8 cellular contexts compared by ENCODE assay signal in the genomic region with DNA sequence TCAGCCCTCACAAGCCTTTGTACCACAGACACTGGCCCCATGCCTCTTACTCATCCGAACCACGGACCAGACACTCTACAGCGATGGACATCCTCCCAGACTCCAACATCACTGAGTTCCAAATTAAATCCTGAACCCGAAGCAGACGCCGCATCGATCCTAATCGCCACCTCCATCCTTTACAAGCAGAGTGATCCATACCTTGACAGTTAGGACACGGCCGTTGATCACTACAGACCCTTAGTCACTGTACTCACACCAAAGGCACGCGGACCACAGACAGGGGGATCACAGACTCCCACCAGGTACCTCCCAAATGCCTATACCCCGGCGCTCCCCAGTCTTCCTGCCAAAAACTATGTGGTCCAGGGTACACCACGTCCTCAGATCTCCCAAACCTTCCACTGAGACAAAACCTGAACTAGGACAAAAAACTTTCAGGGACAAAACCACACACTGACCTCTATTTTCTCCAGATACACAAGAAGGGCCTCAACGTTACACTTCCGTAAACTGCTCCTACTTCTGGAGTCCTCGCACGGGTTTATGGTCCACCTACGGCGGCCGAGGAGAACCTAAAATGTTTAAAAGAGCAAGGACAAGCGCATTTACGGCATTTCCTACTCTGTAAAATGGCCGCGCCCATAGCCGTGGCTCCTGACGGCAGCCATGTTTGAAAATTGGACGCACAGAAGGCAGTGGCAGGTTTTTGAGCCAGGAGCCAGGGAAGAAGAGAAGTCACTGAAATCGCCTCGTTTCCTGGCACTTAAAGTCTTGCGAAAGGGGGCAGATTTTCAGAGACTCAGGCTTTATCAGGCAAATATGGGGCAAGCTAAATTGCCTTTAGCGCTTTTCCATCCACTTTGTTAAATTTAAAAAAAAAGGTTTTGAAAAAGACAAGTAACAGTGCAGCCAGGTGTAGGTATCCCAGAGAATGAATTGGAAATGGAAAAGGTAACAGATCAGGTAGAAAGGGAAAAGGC. TPM values are rescaled to one million over a fixed set of nuclear protein-coding genes. Genes with fewer than 3 reads are reported as not detected.
A peak's percentile ranks its signal among the peaks of the same experiment; 100 is the strongest.
DNase-seq lines count a peak whose midpoint lies in the region; ATAC-seq and TF ChIP-seq lines count a peak whose summit lies in the region.

Gene ZNF350 (minus strand): TSS at position 532 of the 983 bp plus-strand sequence. CDS start 12,480 bp downstream, outside the sequence.

- H3K27ac Mint-ChIP-seq in activated naive CD4-positive, alpha-beta T cell treated with anti-CD3 and anti-CD28 coated beads, Interleukin-2, amount 50 U/mL, for 72 hours: peak within 1 kb of the TSS; percentile 88 to 90

- WGBS in SK-N-SH (ENCODE audit: low lambda C conversion rate): 7% methylated on average over 27 of the region's 33 CpGs
- 2% methylated on average over 33 of the region's 33 CpGs for WGBS in suprapubic skin

- DNase-seq in DMS 273 treated with DMSO at 0.1 percent for 48 hours (lab: John Stamatoyannopoulos, UW) (peak; percentile 83), M059J (ENCODE audit: low read depth) (peak; percentile 94), SK-N-SH (peak; percentile 79), glomerular endothelial cell (ENCODE audit: extremely low read depth, low read depth, low spot score) (peak; percentile 80), occipital lobe (lab: John Stamatoyannopoulos, UW) (peak; percentile 87), suprapubic skin (ENCODE audit: low spot score in 2 of 2) (peak; percentile 93)
- DNase-seq in activated naive CD4-positive, alpha-beta T cell treated with anti-CD3 and anti-CD28 coated beads, Interleukin-2, amount 50 U/mL, for 72 hours (ENCODE audit: low spot score in 2 of 2): peak; percentile 76

- peaks cover 34 to 56% of the 10 kb centered on the region in 2 donors for H3K9me3 Mint-ChIP-seq in activated naive CD4-positive, alpha-beta T cell treated with anti-CD3 and anti-CD28 coated beads, Interleukin-2, amount 50 U/mL, for 72 hours

- H3K4me1 ChIP-seq in SK-N-SH (ENCODE audit: control insufficient read depth in 1 of 2, insufficient read depth in 2 of 2, low read depth in 1 of 2, low read length in 1 of 2): peaks cover 0 to 6% of the 10 kb centered on the region in 2 experiments; a peak in 1 of 4 replicates
- H3K4me1 ChIP-seq in suprapubic skin: peaks cover 19% of the 10 kb centered on the region

- peak within 1 kb of the TSS; percentile 77 for H3K4me2 ChIP-seq in SK-N-SH

- peak within 1 kb of the TSS; percentile 90 for H3K9ac ChIP-seq in SK-N-SH

- H3K36me3 ChIP-seq in SK-N-SH (replicated peaks in 1 of 2; ENCODE audit: control insufficient read depth in 1 of 2, insufficient read depth in 2 of 2, low read length in 1 of 2) (peaks cover 0 to 28% of the 10 kb centered on the region in 2 experiments), suprapubic skin (peaks cover 4% of the 10 kb centered on the region)

- TF ChIP-seq CTCF in SK-N-SH (IDR thresholded peaks at IDR 0.05) (no peak), suprapubic skin (IDR thresholded peaks at IDR 0.05) (no peak)

- H3K9me3 ChIP-seq in SK-N-SH (no peaks in the 10 kb centered on the region; the same call in 1 of the 2 replicates), suprapubic skin (peaks cover 32% of the 10 kb centered on the region)

- peak within 1 kb of the TSS; percentile 56 to 60; a peak in 3 of 4 replicates for H3K27ac ChIP-seq in SK-N-SH (ENCODE audit: low read depth in 2 of 2, low read length in 1 of 2)
- peak within 1 kb of the TSS; percentile 86 for H3K27ac ChIP-seq in suprapubic skin

- ATAC-seq in GM21723 (IDR thresholded peaks at IDR 0.05; ENCODE audit: unreplicated experiment): peak; percentile 92
- ATAC-seq in activated naive CD4-positive, alpha-beta T cell treated with anti-CD3 and anti-CD28 coated beads, Interleukin-2, amount 50 U/mL, for 72 hours: peak; percentile 91 to 98

- H2AFZ ChIP-seq in SK-N-SH (ENCODE audit: low read depth): peak within 1 kb of the TSS; percentile 91

- peak in 1 of 2 donors; percentile 50 for TF ChIP-seq POLR2A in suprapubic skin (IDR thresholded peaks at IDR 0.05)

- CTCF ChIA-PET in SK-N-SH (lab: Yijun Ruan, JAX): no interaction called here

- no peaks in the 10 kb centered on the region for H4K20me1 ChIP-seq in SK-N-SH (ENCODE audit: insufficient read depth)

- H3F3A ChIP-seq in SK-N-SH (replicated peaks; ENCODE audit: insufficient read depth): no peaks in the 10 kb centered on the region

- TF ChIP-seq EP300 in SK-N-SH (IDR thresholded peaks at IDR 0.05; ENCODE audit: borderline replicate concordance in 1 of 2, low read depth in 1 of 2, low read length in 1 of 2) (no peak), suprapubic skin (IDR thresholded peaks at IDR 0.05) (no peak)

- no peaks in the 10 kb centered on the region for H3K9me2 ChIP-seq in SK-N-SH

- H3K27me3 ChIP-seq in SK-N-SH (ENCODE audit: insufficient read depth) (no peaks in the 10 kb centered on the region), suprapubic skin (no peaks in the 10 kb centered on the region)

- no peak for TF ChIP-seq RAD21 in SK-N-SH (IDR thresholded peaks at IDR 0.05; ENCODE audit: low read length)

- peaks cover 50% of the 10 kb centered on the region for H3K79me2 ChIP-seq in SK-N-SH (ENCODE audit: insufficient read depth)

- peak within 1 kb of the TSS; percentile 87 to 91 for H3K4me3 ChIP-seq in SK-N-SH (ENCODE audit: low read depth in 2 of 2, low read length in 1 of 2)
- H3K4me3 ChIP-seq in suprapubic skin: peak within 1 kb of the TSS; percentile 93

- POLR2A ChIA-PET in SK-N-SH (lab: Yijun Ruan, JAX): no interaction called here

- peaks cover 59 to 75% of the 10 kb centered on the region in 2 donors for H3K36me3 Mint-ChIP-seq in activated naive CD4-positive, alpha-beta T cell treated with anti-CD3 and anti-CD28 coated beads, Interleukin-2, amount 50 U/mL, for 72 hours

TF ChIP-seq in SK-N-SH, 30 proteins besides CTCF, POLR2A, EP300 and RAD21 (continues in another document):
- TF ChIP-seq, protein P1, sequence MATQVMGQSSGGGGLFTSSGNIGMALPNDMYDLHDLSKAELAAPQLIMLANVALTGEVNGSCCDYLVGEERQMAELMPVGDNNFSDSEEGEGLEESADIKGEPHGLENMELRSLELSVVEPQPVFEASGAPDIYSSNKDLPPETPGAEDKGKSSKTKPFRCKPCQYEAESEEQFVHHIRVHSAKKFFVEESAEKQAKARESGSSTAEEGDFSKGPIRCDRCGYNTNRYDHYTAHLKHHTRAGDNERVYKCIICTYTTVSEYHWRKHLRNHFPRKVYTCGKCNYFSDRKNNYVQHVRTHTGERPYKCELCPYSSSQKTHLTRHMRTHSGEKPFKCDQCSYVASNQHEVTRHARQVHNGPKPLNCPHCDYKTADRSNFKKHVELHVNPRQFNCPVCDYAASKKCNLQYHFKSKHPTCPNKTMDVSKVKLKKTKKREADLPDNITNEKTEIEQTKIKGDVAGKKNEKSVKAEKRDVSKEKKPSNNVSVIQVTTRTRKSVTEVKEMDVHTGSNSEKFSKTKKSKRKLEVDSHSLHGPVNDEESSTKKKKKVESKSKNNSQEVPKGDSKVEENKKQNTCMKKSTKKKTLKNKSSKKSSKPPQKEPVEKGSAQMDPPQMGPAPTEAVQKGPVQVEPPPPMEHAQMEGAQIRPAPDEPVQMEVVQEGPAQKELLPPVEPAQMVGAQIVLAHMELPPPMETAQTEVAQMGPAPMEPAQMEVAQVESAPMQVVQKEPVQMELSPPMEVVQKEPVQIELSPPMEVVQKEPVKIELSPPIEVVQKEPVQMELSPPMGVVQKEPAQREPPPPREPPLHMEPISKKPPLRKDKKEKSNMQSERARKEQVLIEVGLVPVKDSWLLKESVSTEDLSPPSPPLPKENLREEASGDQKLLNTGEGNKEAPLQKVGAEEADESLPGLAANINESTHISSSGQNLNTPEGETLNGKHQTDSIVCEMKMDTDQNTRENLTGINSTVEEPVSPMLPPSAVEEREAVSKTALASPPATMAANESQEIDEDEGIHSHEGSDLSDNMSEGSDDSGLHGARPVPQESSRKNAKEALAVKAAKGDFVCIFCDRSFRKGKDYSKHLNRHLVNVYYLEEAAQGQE (IDR thresholded peaks at IDR 0.05; ENCODE audit: low read depth, low read length): peak; percentile 62
- TF ChIP-seq, protein P2, sequence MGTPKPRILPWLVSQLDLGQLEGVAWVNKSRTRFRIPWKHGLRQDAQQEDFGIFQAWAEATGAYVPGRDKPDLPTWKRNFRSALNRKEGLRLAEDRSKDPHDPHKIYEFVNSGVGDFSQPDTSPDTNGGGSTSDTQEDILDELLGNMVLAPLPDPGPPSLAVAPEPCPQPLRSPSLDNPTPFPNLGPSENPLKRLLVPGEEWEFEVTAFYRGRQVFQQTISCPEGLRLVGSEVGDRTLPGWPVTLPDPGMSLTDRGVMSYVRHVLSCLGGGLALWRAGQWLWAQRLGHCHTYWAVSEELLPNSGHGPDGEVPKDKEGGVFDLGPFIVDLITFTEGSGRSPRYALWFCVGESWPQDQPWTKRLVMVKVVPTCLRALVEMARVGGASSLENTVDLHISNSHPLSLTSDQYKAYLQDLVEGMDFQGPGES (IDR thresholded peaks at IDR 0.05; ENCODE audit: low read depth, low read length): no peak
- TF ChIP-seq MAX (IDR thresholded peaks at IDR 0.05; ENCODE audit: low read depth): 0 out of 2 replicates have a peak, but pooled peaks have one; percentile 47
- no peak for TF ChIP-seq EZH2phosphoT487 (IDR thresholded peaks at IDR 0.05; ENCODE audit: borderline replicate concordance, low read depth)
- TF ChIP-seq MXI1 (IDR thresholded peaks at IDR 0.05; ENCODE audit: low read depth, low read length): peak; percentile 72
- no peak for TF ChIP-seq MEF2A (IDR thresholded peaks at IDR 0.05; ENCODE audit: borderline replicate concordance, low read depth)
- no peak for TF ChIP-seq NRF1 (IDR thresholded peaks at IDR 0.05; ENCODE audit: low read depth, low read length)
- TF ChIP-seq FOSL2 (IDR thresholded peaks at IDR 0.05; ENCODE audit: borderline replicate concordance, low read depth): no peak
- TF ChIP-seq NFIC (IDR thresholded peaks at IDR 0.05; ENCODE audit: borderline replicate concordance): no peak
- TF ChIP-seq CHD2 (IDR thresholded peaks at IDR 0.05; ENCODE audit: low read length, partially characterized antibody): peak; percentile 87
- peak; percentile 64; the same call in 1 of the 2 replicates for TF ChIP-seq TAF1 (IDR thresholded peaks at IDR 0.05; ENCODE audit: borderline replicate concordance, low read depth, low read length)
- peak; percentile 76 for TF ChIP-seq POLR2AphosphoS5 (IDR thresholded peaks at IDR 0.05; ENCODE audit: low read depth, low read length)

RNA-seq across cellular contexts. Expression of gene ZNF350, which starts in this region (rescaled TPM):
- total RNA-seq in M059J (2014; rRNA removed; shearing (Covaris generic)): 4.0 and 9.3 TPM in 2 replicates
- polyA plus RNA-seq in SK-N-SH (2012; rRNA removed): 3.4 and 4.1 TPM in 2 replicates
- 4.2 and 4.3 TPM in 2 replicates for polyA plus RNA-seq in SK-N-SH (2012; cell fraction: cytosol; rRNA removed)
- polyA plus RNA-seq in SK-N-SH (2012; cell fraction: nucleus; rRNA removed): 3.6 and 7.1 TPM in 2 replicates
- 1 to 10 TPM; 8.7 to 9.5 TPM for total RNA-seq in activated naive CD4-positive, alpha-beta T cell treated with anti-CD3 and anti-CD28 coated beads, Interleukin-2, amount 50 U/mL, for 72 hours
- total RNA-seq in glomerular endothelial cell (4.1 and 5.7 TPM in 2 replicates), occipital lobe (20.6 TPM), suprapubic skin (10 to 100 TPM in 2 of 4 donors, 1 to 10 TPM in 2; 7.0 to 15.9 (median 11.9) TPM)

Comparison
In these comparisons a context has a peak if more than half of its experiments do, and no peak if none do; other contexts are left out.
1. Peak in every context shown above with its lines: DNase-seq, ATAC-seq, H3K4me3 ChIP-seq and H3K27ac ChIP-seq.